In genomic region chr11:9461068-9461759, GRCh38 we compare ENCODE assay signal across 8 cellular contexts. TPM values are rescaled to one million over a fixed set of nuclear protein-coding genes. Genes with fewer than 3 reads are reported as not detected.
A peak's percentile ranks its signal among the peaks of the same experiment; 100 is the strongest.
DNase-seq lines count a peak whose midpoint lies in the region; ATAC-seq and TF ChIP-seq lines count a peak whose summit lies in the region.

No MANE protein-coding gene starts in this region.

- H3K27ac Mint-ChIP-seq in Caco-2 (ENCODE audit: unreplicated experiment): peak overlapping the region; percentile 99

- H3K27me3 Mint-ChIP-seq in Caco-2 (ENCODE audit: insufficient read depth, unreplicated experiment): no peaks in the 10 kb centered on the region

- BruUV-seq in Caco-2 (replicated peaks; lab: Mats Ljungman, UMichigan): no TSS peak

- TF ChIP-seq CTCF in Caco-2 (IDR thresholded peaks at IDR 0.05; ENCODE audit: insufficient read depth in 1 of 2, low read depth in 1 of 2, low read length in 1 of 2, severe bottlenecking in 1 of 2, unreplicated experiment in 1 of 2) (no peak), epithelial cell of esophagus (IDR thresholded peaks at IDR 0.05; ENCODE audit: insufficient read depth, low read depth, low read length, missing control alignments) (no peak)

- peaks cover 38% of the 10 kb centered on the region for H3K36me3 Mint-ChIP-seq in Caco-2 (ENCODE audit: insufficient read depth, unreplicated experiment)

- H3K9me3 ChIP-seq in Caco-2 (no peaks in the 10 kb centered on the region), NT2/D1 (ENCODE audit: insufficient read depth, low read length) (no peaks in the 10 kb centered on the region), mononuclear cell (ENCODE audit: low read depth, low read length) (no peaks in the 10 kb centered on the region)

- H3K9me3 Mint-ChIP-seq in Caco-2 (ENCODE audit: unreplicated experiment): no peaks in the 10 kb centered on the region

- intact Hi-C loops in Caco-2 (cut with micrococcal nuclease; ENCODE audit: unreplicated experiment): loop anchor here (1.0 to 2.0 kb wide), 5 partner anchors 38 to 146 kb away; partner anchors contain the start of genes IPO7 and TMEM41B

- POLR2A ChIA-PET in Caco-2 (lab: Charles Lee): interaction anchor here (0.6 to 2.7 kb wide), 29 partner anchors 14 to 843 kb away, joined by 3 to 42 read pairs (median 4); partner anchors contain the start of genes ADM, DENND5A, IPO7 and WEE1

- CTCF ChIA-PET in Caco-2 (lab: Charles Lee): interaction anchor here (0.9 to 3.1 kb wide), 7 partner anchors 37 to 287 kb away, joined by 4 to 34 read pairs (median 6); partner anchors contain the start of gene WEE1

- no peaks in the 10 kb centered on the region for H3K36me3 ChIP-seq in Caco-2 (ENCODE audit: control insufficient read depth, insufficient read depth, low read length)
- no peaks in the 10 kb centered on the region for H3K36me3 ChIP-seq in NT2/D1 (ENCODE audit: insufficient read depth, insufficient read length, low read length)

- H3K4me3 Mint-ChIP-seq in Caco-2 (ENCODE audit: unreplicated experiment): peak overlapping the region; percentile 96

- DNase-seq in Caco-2 (peak; percentile 90 to 92), HS-5 (ENCODE audit: low read depth) (peak; percentile 83), NT2/D1 (ENCODE audit: low read depth, low spot score) (peak; percentile 63), activated T-cell treated with anti-CD3 and anti-CD28 coated beads for 24 hours (ENCODE audit: low read depth) (peak; percentile 68), epithelial cell of esophagus (ENCODE audit: low read depth) (peak; percentile 85)
- DNase-seq in stimulated activated CD8-positive, alpha-beta memory T cell treated with anti-CD3 and anti-CD28 coated beads, Interleukin-4, amount 100 ng/mL, for 1 hour (ENCODE audit: low read depth in 2 of 2, low spot score in 1 of 2): peak; percentile 61 to 64

- ATAC-seq in GM21360 (IDR thresholded peaks at IDR 0.05; ENCODE audit: unreplicated experiment): peak; percentile 41

- H3K9ac ChIP-seq in NT2/D1 (ENCODE audit: insufficient read length, low read depth): peak overlapping the region; percentile 93

- no peaks in the 10 kb centered on the region for H3K27me3 ChIP-seq in Caco-2 (replicated peaks; ENCODE audit: control insufficient read depth, insufficient read depth, low read length)
- H3K27me3 ChIP-seq in NT2/D1 (ENCODE audit: insufficient read depth, insufficient read length): no peaks in the 10 kb centered on the region
- H3K27me3 ChIP-seq in mononuclear cell (ENCODE audit: insufficient read depth, low read length): no peaks in the 10 kb centered on the region

- H3K4me1 ChIP-seq in Caco-2 (peaks cover 17% of the 10 kb centered on the region), NT2/D1 (ENCODE audit: insufficient read depth, insufficient read length) (no peaks in the 10 kb centered on the region), mononuclear cell (ENCODE audit: insufficient read depth, low read length) (peaks cover 23% of the 10 kb centered on the region)

- H3K4me3 ChIP-seq in Caco-2 (ENCODE audit: low read depth, low read length) (peak overlapping the region; percentile 54), NT2/D1 (ENCODE audit: insufficient read length, low read depth) (peak overlapping the region; percentile 79), epithelial cell of esophagus (ENCODE audit: low read length) (peak overlapping the region; percentile 59), mononuclear cell (ENCODE audit: low read length) (peak overlapping the region; percentile 95)

- H3K4me1 Mint-ChIP-seq in Caco-2 (ENCODE audit: low read depth, unreplicated experiment): peaks cover 7% of the 10 kb centered on the region

RNA-seq across cellular contexts. Expression of gene ZNF143, which starts 0.4 kb away (rescaled TPM):
- total RNA-seq in Caco-2 (2022): 27.2 and 31.2 TPM in 2 replicates
- total RNA-seq in mononuclear cell: 31.0 TPM

Comparison
In these comparisons a context has a peak if more than half of its experiments do, and no peak if none do; other contexts are left out.
1. Peak in every context shown above with its lines: DNase-seq, ATAC-seq and H3K4me3 ChIP-seq.